8 cellular contexts compared by ENCODE assay signal in the genomic region with DNA sequence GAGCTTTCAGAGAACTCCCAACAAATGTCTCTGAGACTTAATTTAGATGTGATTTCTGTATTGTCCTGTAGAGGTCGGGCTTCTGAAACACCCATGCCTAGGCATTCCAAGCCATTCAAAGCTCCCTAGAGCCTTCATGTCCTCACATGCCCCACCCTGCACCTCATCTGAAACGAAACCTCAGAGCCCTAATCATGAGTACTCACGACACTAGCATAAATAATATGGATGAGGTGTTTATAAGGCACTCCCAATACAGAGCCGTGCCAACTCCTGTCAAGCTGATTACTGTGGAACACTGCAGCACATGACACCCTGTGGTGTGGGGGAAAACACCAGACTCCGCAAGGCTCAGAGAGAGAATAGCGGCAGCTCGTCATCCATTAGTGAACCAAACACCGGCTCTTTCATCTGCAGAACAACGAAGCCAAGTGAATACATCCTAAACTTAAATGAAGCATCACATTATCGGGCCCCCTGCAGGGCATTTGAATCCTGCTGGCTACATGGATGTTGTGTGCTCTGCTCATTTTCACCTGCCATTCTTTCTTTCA.
DNase-seq lines count a peak whose midpoint lies in the region; ATAC-seq and TF ChIP-seq lines count a peak whose summit lies in the region.

No MANE protein-coding gene starts in this region.

- H3K9me3 Mint-ChIP-seq in stimulated activated naive CD8-positive, alpha-beta T cell treated with anti-CD3 and anti-CD28 coated beads, Interleukin-15, amount 100 ng/mL, for 72 hours = no peaks in the 10 kb centered on the region
- no peaks in the 10 kb centered on the region for H3K9me3 Mint-ChIP-seq in activated naive CD8-positive, alpha-beta T cell treated with anti-CD3 and anti-CD28 coated beads for 36 hours

- no peak overlapping the region for H3K4me3 ChIP-seq in WERI-Rb-1 (ENCODE audit: low read depth, low read length)
- no peak overlapping the region for H3K4me3 ChIP-seq in gastrocnemius medialis

- no peaks in the 10 kb centered on the region for H3K4me1 Mint-ChIP-seq in stimulated activated naive CD8-positive, alpha-beta T cell treated with anti-CD3 and anti-CD28 coated beads, Interleukin-15, amount 100 ng/mL, for 72 hours
- H3K4me1 Mint-ChIP-seq in activated naive CD8-positive, alpha-beta T cell treated with anti-CD3 and anti-CD28 coated beads for 36 hours = no peaks in the 10 kb centered on the region

- no peaks in the 10 kb centered on the region for H3K36me3 Mint-ChIP-seq in activated naive CD8-positive, alpha-beta T cell treated with anti-CD3 and anti-CD28 coated beads for 36 hours

- no peaks in the 10 kb centered on the region for H3K36me3 ChIP-seq in WERI-Rb-1
- H3K36me3 ChIP-seq in gastrocnemius medialis = no peaks in the 10 kb centered on the region

- H3K4me1 ChIP-seq in gastrocnemius medialis = no peaks in the 10 kb centered on the region

- peaks cover 37% of the 10 kb centered on the region for H3K27me3 ChIP-seq in WERI-Rb-1 (ENCODE audit: insufficient read depth, low read depth, severe bottlenecking)
- no peaks in the 10 kb centered on the region for H3K27me3 ChIP-seq in gastrocnemius medialis

- H3K27me3 Mint-ChIP-seq in stimulated activated naive CD8-positive, alpha-beta T cell treated with anti-CD3 and anti-CD28 coated beads, Interleukin-15, amount 100 ng/mL, for 72 hours = peaks cover 12% of the 10 kb centered on the region
- peaks cover 6% of the 10 kb centered on the region for H3K27me3 Mint-ChIP-seq in activated naive CD8-positive, alpha-beta T cell treated with anti-CD3 and anti-CD28 coated beads for 36 hours

- DNase-seq in stimulated activated naive CD8-positive, alpha-beta T cell treated with anti-CD3 and anti-CD28 coated beads, Interleukin-15, amount 100 ng/mL, for 72 hours = peak; percentile 3 to 21
- DNase-seq in stimulated activated naive CD8-positive, alpha-beta T cell treated with anti-CD3 and anti-CD28 coated beads, Interleukin-15, Interleukin-2, amounts not matched to agents 100 U/mL and 50 U/mL, for 24 hours = no peak
- peak; percentile 6 for DNase-seq in NCI-H1694 treated with DMSO at 0.1 percent for 48 hours (lab: John Stamatoyannopoulos, UW)
- DNase-seq in WERI-Rb-1 = peak; percentile 25
- no peak for DNase-seq in left cardiac atrium
- DNase-seq in gastrocnemius medialis = no peak
- no peak for DNase-seq in activated naive CD8-positive, alpha-beta T cell treated with anti-CD3 and anti-CD28 coated beads for 36 hours

- H3K27ac Mint-ChIP-seq in stimulated activated naive CD8-positive, alpha-beta T cell treated with anti-CD3 and anti-CD28 coated beads, Interleukin-15, amount 100 ng/mL, for 72 hours = no peak overlapping the region
- no peak overlapping the region for H3K27ac Mint-ChIP-seq in activated naive CD8-positive, alpha-beta T cell treated with anti-CD3 and anti-CD28 coated beads for 36 hours

- ATAC-seq in stimulated activated naive CD8-positive, alpha-beta T cell treated with anti-CD3 and anti-CD28 coated beads, Interleukin-15, amount 100 ng/mL, for 72 hours = peak; percentile 65
- no peak for ATAC-seq in stimulated activated naive CD8-positive, alpha-beta T cell treated with anti-CD3 and anti-CD28 coated beads, Interleukin-15, Interleukin-2, amounts not matched to agents 100 U/mL and 50 U/mL, for 24 hours
- ATAC-seq in HG02610 (IDR thresholded peaks at IDR 0.05; ENCODE audit: unreplicated experiment) = peak; percentile 79
- peak; percentile 44 to 49 for ATAC-seq in left cardiac atrium
- peak; percentile 55 to 86 for ATAC-seq in gastrocnemius medialis

- TF ChIP-seq POLR2A in gastrocnemius medialis (IDR thresholded peaks at IDR 0.05) = no peak

- intact Hi-C loops in left cardiac atrium (cut with DNase I) (no loop called here), gastrocnemius medialis (cut with DNase I; ENCODE audit: low total_unique reads) (no loop called here)

- in situ Hi-C loops in gastrocnemius medialis (cut with MboI; ENCODE audit: low sequenced_read_pairs in 4 of 4) = no loop called here

- H3K9me3 ChIP-seq in WERI-Rb-1 (ENCODE audit: severe bottlenecking) (no peaks in the 10 kb centered on the region), gastrocnemius medialis (no peaks in the 10 kb centered on the region)

- no peak overlapping the region for H3K4me3 Mint-ChIP-seq in stimulated activated naive CD8-positive, alpha-beta T cell treated with anti-CD3 and anti-CD28 coated beads, Interleukin-15, amount 100 ng/mL, for 72 hours
- H3K4me3 Mint-ChIP-seq in activated naive CD8-positive, alpha-beta T cell treated with anti-CD3 and anti-CD28 coated beads for 36 hours = no peak overlapping the region

- no peak overlapping the region for H3K27ac ChIP-seq in WERI-Rb-1
- H3K27ac ChIP-seq in gastrocnemius medialis = no peak overlapping the region

- TF ChIP-seq CTCF in WERI-Rb-1 (IDR thresholded peaks at IDR 0.05; ENCODE audit: low read depth, low read length) (peak; percentile 68), gastrocnemius medialis (IDR thresholded peaks at IDR 0.05 in 4 of 5, conservative IDR thresholded peaks at IDR 0.05 in 1 of 5) (peak in 3 of 5 experiments; percentile 27 to 52 (median 52))

Comparison
In these comparisons a context has a peak if more than half of its experiments do, and no peak if none do; other contexts are left out.
1. DNase-seq: peak in stimulated activated naive CD8-positive, alpha-beta T cell treated with anti-CD3 and anti-CD28 coated beads, Interleukin-15, amount 100 ng/mL, for 72 hours (2 of 2), NCI-H1694 treated with DMSO at 0.1 percent for 48 hours (single experiment) and WERI-Rb-1 (single experiment); none in stimulated activated naive CD8-positive, alpha-beta T cell treated with anti-CD3 and anti-CD28 coated beads, Interleukin-15, Interleukin-2, amounts not matched to agents 100 U/mL and 50 U/mL, for 24 hours (single experiment), left cardiac atrium (single experiment), gastrocnemius medialis (0 of 2) and activated naive CD8-positive, alpha-beta T cell treated with anti-CD3 and anti-CD28 coated beads for 36 hours (single experiment).